In genomic region chr2:176936410-176936809, GRCh38 we compare ENCODE assay signal across 29 cellular contexts.
"Had no signal": no experiment of that assay in that cellular context is flagged by ENCODE, and none has a peak within 500 bp of the region (broad histone marks: within the 10 kb centered on the region; RNA-seq: fewer than 3 reads in every experiment).

No MANE protein-coding gene starts in this region.

- H3K9ac ChIP-seq: KMS-11 had no signal

- H3K27me3 ChIP-seq: Peyer's patch had no signal

- DNase-seq: activated B cell treated with CpG ODN at 0.5 μM for 24 hours; activated CD4-positive, alpha-beta memory T cell treated with anti-CD3 and anti-CD28 coated beads for 36 hours; activated CD4-positive, alpha-beta T cell treated with anti-CD3 and anti-CD28 coated beads for 1 hour; activated CD4-positive, alpha-beta T cell treated with anti-CD3 and anti-CD28 coated beads, Interleukin-2, amount 10 ng/mL, durations not matched to agents 24 days and 14 days; activated CD8-positive, alpha-beta memory T cell treated with anti-CD3 and anti-CD28 coated beads for 24 hours; activated gamma-delta T cell; activated naive CD4-positive, alpha-beta T cell treated with anti-CD3 and anti-CD28 coated beads for 36 hours; activated T-cell treated with anti-CD3 and anti-CD28 coated beads, Interleukin-2, amount 50 U/mL, for 48 hours; amygdala; cortex of kidney; MM.1S; NCI-H1092 treated with DMSO at 0.1 percent for 48 hours; NCI-H1417 treated with DMSO at 0.1 percent for 48 hours; NCI-H1694; NCI-H2029; NCI-H2107; NCI-H2171 treated with DMSO at 0.1 percent for 48 hours; NCI-H226; NCI-H526; NCI-H774; Peyer's patch; Right ventricle myocardium superior; T-helper 17 cell; T-helper 9 cell had no signal

- H3K9me3 ChIP-seq: Peyer's patch had no signal

- H3K4me2 ChIP-seq: KMS-11 had no signal

- H3K27ac ChIP-seq: KMS-11, Peyer's patch, RWPE1 had no signal

- ATAC-seq: activated T-helper 17 cell treated with anti-CD3 and anti-CD28 coated beads, Interleukin-2, amount 50 U/mL, for 72 hours; T-helper 17 cell had no signal

- H3K36me3 ChIP-seq: Peyer's patch had no signal

- H3K4me3 ChIP-seq: Peyer's patch had no signal

- H3K4me1 ChIP-seq: Peyer's patch had no signal

- FAIRE-seq: astrocyte, TTC549 had no signal
